ENCODE assay signal across 30 cellular contexts in genomic region chr2:180258579-180258978, GRCh38.
"Had no signal": no experiment of that assay in that cellular context is flagged by ENCODE, and none has a peak within 500 bp of the region (broad histone marks: within the 10 kb centered on the region; RNA-seq: fewer than 3 reads in every experiment).

No MANE protein-coding gene starts in this region.

- H3K9me3 ChIP-seq: ascending aorta had no signal

- H3K4me1 ChIP-seq: ascending aorta had no signal

- ATAC-seq: activated CD4-positive, alpha-beta T cell treated with anti-CD3 and anti-CD28 coated beads for 36 hours; activated CD4-positive, CD25-positive, alpha-beta regulatory T cell treated with anti-CD3 and anti-CD28 coated beads, Interleukin-2, amount 50 U/mL, for 24 hours; activated CD8-positive, alpha-beta memory T cell treated with anti-CD3 and anti-CD28 coated beads, Interleukin-2, amount 10 ng/mL, durations not matched to agents 7 days and 5 days; activated CD8-positive, alpha-beta T cell treated with anti-CD3 and anti-CD28 coated beads, Interleukin-2, amount 10 ng/mL, durations not matched to agents 7 days and 5 days; activated naive CD8-positive, alpha-beta T cell treated with anti-CD3 and anti-CD28 coated beads, Interleukin-2, amount 50 U/mL, for 24 hours; activated T-cell treated with anti-CD3 and anti-CD28 coated beads, Interleukin-2, amount 50 U/mL, for 4 hours; WTC11 had no signal

- DNase-seq: activated CD4-positive, alpha-beta memory T cell treated with anti-CD3 and anti-CD28 coated beads, Interleukin-2, amount 10 ng/mL, durations not matched to agents 7 days and 5 days; activated CD4-positive, alpha-beta T cell treated with anti-CD3 and anti-CD28 coated beads for 1 hour; activated CD4-positive, alpha-beta T cell treated with anti-CD3 and anti-CD28 coated beads for 36 hours; activated CD4-positive, alpha-beta T cell treated with anti-CD3 and anti-CD28 coated beads for 48 hours; activated CD4-positive, alpha-beta T cell treated with anti-CD3 and anti-CD28 coated beads, Interleukin-2, amount 10 ng/mL, durations not matched to agents 7 days and 5 days; activated CD4-positive, alpha-beta T cell treated with anti-CD3 and anti-CD28 coated beads, Interleukin-2, amount 50 U/mL, for 48 hours; activated CD4-positive, CD25-positive, alpha-beta regulatory T cell; activated CD8-positive, alpha-beta memory T cell treated with anti-CD3 and anti-CD28 coated beads for 24 hours; activated CD8-positive, alpha-beta memory T cell treated with anti-CD3 and anti-CD28 coated beads, Interleukin-2, amount 10 ng/mL, durations not matched to agents 7 days and 5 days; activated CD8-positive, alpha-beta memory T cell treated with anti-CD3 and anti-CD28 coated beads, Interleukin-2, amount 50 U/mL, for 48 hours; activated CD8-positive, alpha-beta T cell treated with anti-CD3 and anti-CD28 coated beads, Interleukin-2, amount 10 ng/mL, durations not matched to agents 7 days and 5 days; activated effector memory CD4-positive, alpha-beta T cell treated with Interleukin-2 at 50 U/mL for 16 hours; activated gamma-delta T cell; activated naive CD4-positive, alpha-beta T cell treated with anti-CD3 and anti-CD28 coated beads, Interleukin-2, amount 10 ng/mL, durations not matched to agents 7 days and 5 days; activated naive CD4-positive, alpha-beta T cell treated with Interleukin-2 at 50 U/mL for 16 hours; activated naive CD8-positive, alpha-beta T cell treated with anti-CD3 and anti-CD28 coated beads, Interleukin-2, amount 10 ng/mL, durations not matched to agents 7 days and 5 days; activated naive CD8-positive, alpha-beta T cell treated with anti-CD3 and anti-CD28 coated beads, Interleukin-2, amount 50 U/mL, for 24 hours; activated T-cell treated with anti-CD3 and anti-CD28 coated beads, Interleukin-2, amount 50 U/mL, for 4 hours; amygdala; anterior cingulate cortex; caudate nucleus; cerebellar nuclear complex; T-helper 1 cell; T-helper 2 cell; T-helper 9 cell; WERI-Rb-1 had no signal

- H3K36me3 ChIP-seq: ascending aorta, cardiac muscle cell, WERI-Rb-1 had no signal

- H3K4me3 ChIP-seq: ascending aorta, cardiac muscle cell had no signal

- H3K27ac ChIP-seq: ascending aorta, cardiac muscle cell, WERI-Rb-1 had no signal

- H3K27me3 ChIP-seq: ascending aorta, cardiac muscle cell had no signal
